1 cellular context compared by ENCODE assay signal in genomic region chr2:156329031-156329921, GRCh38.
A peak's percentile ranks its signal among the peaks of the same experiment; 100 is the strongest.
TF ChIP-seq lines count a peak whose summit lies in the region.

No MANE protein-coding gene starts in this region.

TF ChIP-seq in GM23338, 12 proteins besides CTCF, POLR2A, EP300 and RAD21 (continued from another document):
- TF ChIP-seq ZNF462 (CRISPR knock-in tag; IDR thresholded peaks at IDR 0.05) (no peak), EZH2 (IDR thresholded peaks at IDR 0.05; ENCODE audit: low read depth, unreplicated experiment) (peak; percentile 77), ETS1 (IDR thresholded peaks at IDR 0.05) (no peak), POLR2AphosphoS5 (IDR thresholded peaks at IDR 0.05; ENCODE audit: low read depth) (no peak)
TF ChIP-seq in GM23338: peak in this region for 1.
